1 cellular context compared by ENCODE assay signal in genomic region chr1:24972257-24973242, GRCh38.
TF ChIP-seq lines count a peak whose summit lies in the region.

No MANE protein-coding gene starts in this region.

TF ChIP-seq in HepG2, 621 proteins besides CTCF, POLR2A, EP300 and RAD21:
- TF ChIP-seq ONECUT2 (CRISPR knock-in tag; IDR thresholded peaks at IDR 0.05) (no peak), ZBTB7A (CRISPR knock-in tag; IDR thresholded peaks at IDR 0.05) (no peak), MAFK (conservative IDR thresholded peaks at IDR 0.05 in 1 of 2, IDR thresholded peaks at IDR 0.05 in 1 of 2; ENCODE audit: low read length in 2 of 2) (peak; percentile 65 to 69), ZNF768 (CRISPR knock-in tag; IDR thresholded peaks at IDR 0.05) (peak; percentile 91), MTA1 (CRISPR knock-in tag; IDR thresholded peaks at IDR 0.05; ENCODE audit: borderline replicate concordance) (no peak), ZNF773 (CRISPR knock-in tag; IDR thresholded peaks at IDR 0.05; ENCODE audit: borderline replicate concordance) (no peak), MAFF (IDR thresholded peaks at IDR 0.05; ENCODE audit: low read depth, low read length) (peak; percentile 52), ATF4 (CRISPR knock-in tag; IDR thresholded peaks at IDR 0.05) (no peak)
